ENCODE assay signal across 1 cellular context in the genomic region with DNA sequence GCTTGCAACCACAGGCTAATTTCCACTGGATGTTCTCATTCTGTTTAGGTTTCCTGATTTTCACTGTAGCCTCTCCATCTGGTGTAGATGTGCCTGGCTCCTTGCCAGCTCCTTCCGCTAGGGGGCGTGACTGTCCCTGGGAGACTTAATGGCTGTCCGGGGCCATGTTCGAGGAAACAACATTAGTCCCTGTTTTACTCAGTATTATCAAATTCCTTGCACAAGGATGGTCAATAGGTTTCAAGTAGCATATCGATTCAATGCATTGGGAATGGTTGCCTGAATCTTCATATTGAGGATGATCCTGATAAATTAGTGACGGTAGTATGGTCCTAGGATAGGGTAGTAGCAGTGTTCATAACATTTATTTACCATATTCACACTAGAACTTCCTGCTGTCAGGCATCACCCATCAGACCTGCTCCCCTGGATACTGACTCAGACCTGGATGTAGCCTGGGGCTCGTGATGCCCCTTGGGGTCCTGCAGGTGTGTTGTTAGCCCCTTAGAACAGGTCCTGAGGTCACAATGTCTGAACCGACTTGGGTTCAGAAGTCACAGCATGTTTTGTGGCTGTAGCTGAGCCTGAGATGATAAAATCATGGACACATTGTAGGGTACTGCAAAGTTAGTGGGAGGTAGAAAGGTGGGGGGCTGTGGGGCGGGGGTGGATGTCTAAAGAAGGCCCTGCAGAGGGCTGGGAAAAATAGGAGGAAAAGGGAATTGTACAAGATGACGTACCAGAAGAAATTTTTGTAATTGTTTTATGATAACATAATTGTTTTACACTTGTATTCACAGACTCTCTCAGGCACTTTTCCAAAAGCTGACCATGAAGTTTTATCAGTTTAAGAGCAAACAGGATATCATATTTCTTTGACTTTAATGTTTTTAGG.
TF ChIP-seq lines count a peak whose summit lies in the region.

No MANE protein-coding gene starts in this region.

TF ChIP-seq in HEK293, 187 proteins besides CTCF, POLR2A, EP300 and RAD21 (continued from another document and continues in another):
- TF ChIP-seq ZNF148 (tag by site-specific recombination; IDR thresholded peaks at IDR 0.05; ENCODE audit: borderline replicate concordance) (no peak), ZNF24 (tag by site-specific recombination; IDR thresholded peaks at IDR 0.05) (peak; percentile 68), ZNF354C (tag by site-specific recombination; IDR thresholded peaks at IDR 0.05; ENCODE audit: borderline replicate concordance, low read depth) (no peak), KLF7 (tag by site-specific recombination; IDR thresholded peaks at IDR 0.05; ENCODE audit: borderline replicate concordance) (no peak), INSM2 (tag by site-specific recombination; IDR thresholded peaks at IDR 0.05) (no peak), GLI4 (tag by site-specific recombination; IDR thresholded peaks at IDR 0.05) (no peak), ZNF214 (tag by site-specific recombination; IDR thresholded peaks at IDR 0.05; ENCODE audit: borderline replicate concordance) (peak; percentile 54; the same call in 1 of the 2 replicates), ZSCAN16 (tag by site-specific recombination; IDR thresholded peaks at IDR 0.05) (no peak), HOXD13 (CRISPR knock-in tag; IDR thresholded peaks at IDR 0.05; ENCODE audit: borderline replicate concordance) (no peak), ZFP3 (tag by site-specific recombination; IDR thresholded peaks at IDR 0.05; ENCODE audit: low read depth) (no peak), HOXA7 (CRISPR knock-in tag; IDR thresholded peaks at IDR 0.05; ENCODE audit: borderline replicate concordance) (no peak), ZNF202 (tag by site-specific recombination; IDR thresholded peaks at IDR 0.05; ENCODE audit: borderline replicate concordance) (no peak), REST (tag by site-specific recombination; IDR thresholded peaks at IDR 0.05) (no peak), ZNF157 (tag by site-specific recombination; IDR thresholded peaks at IDR 0.05) (no peak), ZSCAN18 (tag by site-specific recombination; IDR thresholded peaks at IDR 0.05) (no peak), MZF1 (tag by site-specific recombination; IDR thresholded peaks at IDR 0.05; ENCODE audit: borderline replicate concordance) (0 out of 2 replicates have a peak, but pooled peaks have one; percentile 33), ZNF391 (tag by site-specific recombination; IDR thresholded peaks at IDR 0.05; ENCODE audit: borderline replicate concordance, low read depth) (0 out of 2 replicates have a peak, but pooled peaks have one; percentile 17), ZNF558 (tag by site-specific recombination; IDR thresholded peaks at IDR 0.05) (0 out of 2 replicates have a peak, but pooled peaks have one; percentile 32), ZNF776 (tag by site-specific recombination; IDR thresholded peaks at IDR 0.05; ENCODE audit: borderline replicate concordance) (no peak), WT1 (tag by site-specific recombination; IDR thresholded peaks at IDR 0.05) (no peak), MEIS1 (CRISPR knock-in tag; IDR thresholded peaks at IDR 0.05; ENCODE audit: borderline replicate concordance) (no peak), HOXC10 (CRISPR knock-in tag; IDR thresholded peaks at IDR 0.05) (no peak), ZNF274 (IDR thresholded peaks at IDR 0.05; ENCODE audit: low read length) (no peak), ZNF274 (tag by site-specific recombination; IDR thresholded peaks at IDR 0.05; ENCODE audit: borderline replicate concordance) (no peak), ZNF239 (tag by site-specific recombination; IDR thresholded peaks at IDR 0.05) (no peak), ZNF175 (tag by site-specific recombination; IDR thresholded peaks at IDR 0.05) (no peak), ZNF449 (tag by site-specific recombination; IDR thresholded peaks at IDR 0.05) (no peak), ZNF560 (tag by site-specific recombination; IDR thresholded peaks at IDR 0.05; ENCODE audit: borderline replicate concordance) (no peak), ZBTB17 (tag by site-specific recombination; IDR thresholded peaks at IDR 0.05) (peak; percentile 84), ZNF548 (tag by site-specific recombination; IDR thresholded peaks at IDR 0.05) (no peak), ZNF626 (tag by site-specific recombination; IDR thresholded peaks at IDR 0.05) (no peak), ZNF362 (tag by site-specific recombination; IDR thresholded peaks at IDR 0.05) (no peak), ZNF280D (tag by site-specific recombination; IDR thresholded peaks at IDR 0.05) (0 out of 2 replicates have a peak, but pooled peaks have one; percentile 20), ZNF544 (tag by site-specific recombination; IDR thresholded peaks at IDR 0.05) (no peak), ZBTB11 (tag by site-specific recombination; conservative IDR thresholded peaks at IDR 0.05; ENCODE audit: low read depth) (0 out of 2 replicates have a peak, but pooled peaks have one; percentile 15)
